In genomic region chr6:12587096-12587495, GRCh38 we compare ENCODE assay signal across 2 cellular contexts.
TF ChIP-seq lines count a peak whose summit lies in the region.

No MANE protein-coding gene starts in this region.

TF ChIP-seq in IMR-90, 13 proteins besides CTCF, POLR2A, EP300 and RAD21:
- TF ChIP-seq USF2 (IDR thresholded peaks at IDR 0.05; ENCODE audit: low read depth, low read length) (no peak), CEBPB (IDR thresholded peaks at IDR 0.05; ENCODE audit: low read depth, low read length) (peak; percentile 75)
TF ChIP-seq in IMR-90: peak in this region for 1.

TF ChIP-seq in K562, 482 proteins besides CTCF, POLR2A, EP300 and RAD21 (continued from another document):
- no peak for TF ChIP-seq ZBTB49 (CRISPR knock-in tag; IDR thresholded peaks at IDR 0.05; ENCODE audit: borderline replicate concordance)
- TF ChIP-seq ZNF518B (CRISPR knock-in tag; IDR thresholded peaks at IDR 0.05): no peak
- TF ChIP-seq ZNF583 (CRISPR knock-in tag; IDR thresholded peaks at IDR 0.05): no peak
- peak; percentile 77 for TF ChIP-seq CEBPB (tag; IDR thresholded peaks at IDR 0.05)
- TF ChIP-seq DIDO1 (tag; IDR thresholded peaks at IDR 0.05; ENCODE audit: low read depth): no peak
- TF ChIP-seq KAT8 (IDR thresholded peaks at IDR 0.05; ENCODE audit: low read depth): no peak
- TF ChIP-seq ETV6 (IDR thresholded peaks at IDR 0.05; ENCODE audit: borderline replicate concordance in 1 of 2, low read depth in 2 of 2, low read length in 1 of 2): no peak
- no peak for TF ChIP-seq ETV6 (CRISPR knock-in tag; IDR thresholded peaks at IDR 0.05; ENCODE audit: borderline replicate concordance)
- no peak for TF ChIP-seq CEBPG (CRISPR knock-in tag; IDR thresholded peaks at IDR 0.05)
- TF ChIP-seq CEBPG (tag; conservative IDR thresholded peaks at IDR 0.05 in 1 of 2, IDR thresholded peaks at IDR 0.05 in 1 of 2): peak in 1 of 2 experiments; percentile 86; a peak in 2 of 4 replicates
- TF ChIP-seq ESRRA (IDR thresholded peaks at IDR 0.05; ENCODE audit: borderline replicate concordance, low read depth): no peak
- TF ChIP-seq FUS (optimal IDR thresholded peaks at IDR 0.05; ENCODE audit: low read depth, low read length): no peak
- TF ChIP-seq ZNF639 (CRISPR knock-in tag; conservative IDR thresholded peaks at IDR 0.05 in 1 of 2, IDR thresholded peaks at IDR 0.05 in 1 of 2): no peak
